ENCODE assay signal across 10 cellular contexts in genomic region chr22:24727218-24727851, GRCh38. TPM values are rescaled to one million over a fixed set of nuclear protein-coding genes. Genes with fewer than 3 reads are reported as not detected.
DNase-seq lines count a peak whose midpoint lies in the region; ATAC-seq lines count a peak whose summit lies in the region.
"Had no signal": no experiment of that assay in that cellular context is flagged by ENCODE, and none has a peak within 500 bp of the region (broad histone marks: within the 10 kb centered on the region; RNA-seq: fewer than 3 reads in every experiment).

No MANE protein-coding gene starts in this region.

- ATAC-seq in GM18870 (IDR thresholded peaks at IDR 0.05; ENCODE audit: unreplicated experiment) (no peak), GM21576 (IDR thresholded peaks at IDR 0.05; ENCODE audit: unreplicated experiment) (no peak)

- in situ Hi-C loops in SK-MEL-5 (cut with HindIII; ENCODE audit: low pct_unique_long_range_greater_than_20kb, low sequenced_read_pairs) = no loop called here

- H3K36me3 ChIP-seq in KOPT-K1 (ENCODE audit: insufficient read depth, low read length) = no peaks in the 10 kb centered on the region

- H3K9me3 ChIP-seq in KOPT-K1 (ENCODE audit: insufficient read depth, low read length, poor library complexity, severe bottlenecking) = peaks cover 7% of the 10 kb centered on the region

- DNase-seq in AG08396 (ENCODE audit: low spot score) (peak; percentile 43), SK-MEL-5 (ENCODE audit: low read depth, low spot score) (peak; percentile 50), iris pigment epithelial cell (ENCODE audit: low read depth) (peak; percentile 95), GF-D8 (lab: John Stamatoyannopoulos, UW) (no peak)
- no peak for DNase-seq in stimulated activated CD4-positive, alpha-beta T cell treated with anti-CD3 and anti-CD28 coated beads, Interleukin-4, amount 100 ng/mL, for 24 hours
- DNase-seq: T-helper 9 cell had no signal

- peak overlapping the region; percentile 97 for H3K27ac ChIP-seq in KOPT-K1 (ENCODE audit: low read depth, low read length, poor library complexity, severe bottlenecking)

RNA-seq across cellular contexts. Expression of gene PIWIL3, which starts 47.2 kb away (rescaled TPM):
- total RNA-seq in SK-MEL-5 (2014; rRNA removed; shearing (Covaris generic)) = not detected in 2 replicates
- polyA plus RNA-seq in SK-MEL-5 (2015; cell fraction: cytosol; rRNA removed) = not detected in 2 replicates
- not detected in 2 replicates for polyA plus RNA-seq in SK-MEL-5 (2015; cell fraction: nucleus; rRNA removed)
- total RNA-seq: skeletal muscle tissue had no signal

Comparison
In these comparisons a context has a peak if more than half of its experiments do, and no peak if none do; other contexts are left out.
1. DNase-seq: peak in AG08396 (single experiment), SK-MEL-5 (single experiment) and iris pigment epithelial cell (single experiment); none in stimulated activated CD4-positive, alpha-beta T cell treated with anti-CD3 and anti-CD28 coated beads, Interleukin-4, amount 100 ng/mL, for 24 hours (single experiment) and GF-D8 (single experiment).